22 cellular contexts compared by ENCODE assay signal in genomic region chr11:12577746-12578644, GRCh38.
DNase-seq lines count a peak whose midpoint lies in the region; ATAC-seq, FAIRE-seq and TF ChIP-seq lines count a peak whose summit lies in the region.
"Had no signal": no experiment of that assay in that cellular context is flagged by ENCODE, and none has a peak within 500 bp of the region (broad histone marks: within the 10 kb centered on the region; RNA-seq: fewer than 3 reads in every experiment).

No MANE protein-coding gene starts in this region.

- no peaks in the 10 kb centered on the region for H4K20me1 ChIP-seq in HepG2 (ENCODE audit: insufficient read depth, low read length)

- H3K4me1 ChIP-seq in HepG2 (ENCODE audit: insufficient read depth, low read length): no peaks in the 10 kb centered on the region
- no peaks in the 10 kb centered on the region for H3K4me1 ChIP-seq in right lobe of liver
- no peaks in the 10 kb centered on the region for H3K4me1 ChIP-seq in lower lobe of right lung
- H3K4me1 ChIP-seq: breast epithelium, prostate gland had no signal

- no peaks in the 10 kb centered on the region for H3K9me3 ChIP-seq in HepG2 (ENCODE audit: low read length)
- H3K9me3 ChIP-seq in right lobe of liver: no peaks in the 10 kb centered on the region
- H3K9me3 ChIP-seq in lower lobe of right lung: no peaks in the 10 kb centered on the region
- H3K9me3 ChIP-seq: breast epithelium, prostate gland had no signal

- no TSS peak for BruUV-seq in HepG2 (replicated peaks; lab: Mats Ljungman, UMichigan)

- TF ChIP-seq CTCF in HepG2 (CRISPR knock-in tag; IDR thresholded peaks at IDR 0.05) (no peak), right lobe of liver (IDR thresholded peaks at IDR 0.05) (no peak), choroid plexus epithelial cell (conservative IDR thresholded peaks at IDR 0.05; ENCODE audit: low read depth, low read length) (peak; percentile 26), lower lobe of right lung (IDR thresholded peaks at IDR 0.05) (no peak)

- no peak for DNase-seq in HepG2 (ENCODE audit: low spot score)
- no peak for DNase-seq in right lobe of liver
- DNase-seq in OCI-M1 (lab: John Stamatoyannopoulos, UW): peak; percentile 52
- DNase-seq in choroid plexus epithelial cell (ENCODE audit: low read depth): no peak
- DNase-seq in lower lobe of right lung: no peak
- DNase-seq in stimulated activated naive CD4-positive, alpha-beta T cell treated with Interleukin-2 at 50 U/mL for 16 hours (lab: John Stamatoyannopoulos, UW): no peak
- no peak for DNase-seq in activated naive CD4-positive, alpha-beta T cell treated with anti-CD3 and anti-CD28 coated beads, Interleukin-2, amount 50 U/mL, for 16 hours
- DNase-seq: activated CD4-positive, alpha-beta T cell treated with anti-CD3 and anti-CD28 coated beads, Interleukin-2, amount 10 ng/mL, durations not matched to agents 24 days and 14 days; activated naive CD4-positive, alpha-beta T cell treated with Interleukin-2 at 50 U/mL for 16 hours; CD8-positive, alpha-beta memory T cell; effector CD8-positive, alpha-beta T cell; GF-D8; naive B cell; NCI-H1694 treated with DMSO at 0.1 percent for 48 hours; NCI-H748 treated with DMSO at 0.1 percent for 48 hours; stimulated activated naive CD8-positive, alpha-beta T cell treated with anti-CD3 and anti-CD28 coated beads, Interleukin-15, Interleukin-2, amounts not matched to agents 100 U/mL and 50 U/mL, for 24 hours; T-helper 9 cell had no signal

- intact Hi-C loops in HepG2 (cut with micrococcal nuclease; ENCODE audit: unreplicated experiment) (no loop called here), right lobe of liver (cut with DNase I) (no loop called here), lower lobe of right lung (cut with DNase I) (no loop called here)

- TF ChIP-seq POLR2A in HepG2 (IDR thresholded peaks at IDR 0.05; ENCODE audit: insufficient read depth in 1 of 2, low read depth in 2 of 2, low read length in 2 of 2) (no peak), right lobe of liver (IDR thresholded peaks at IDR 0.05) (no peak)

- in situ Hi-C loops in HepG2 (cut with HindIII; ENCODE audit: extremely low pct_ligation_motif_present, low pct_unique_long_range_greater_than_20kb): loop anchor here (25.0 kb wide), 2 partner anchors 91 to 241 kb away; no protein-coding TSS in a partner anchor

- no peaks in the 10 kb centered on the region for H3K27me3 ChIP-seq in HepG2 (ENCODE audit: control insufficient read depth in 1 of 2, insufficient read depth in 2 of 2, low read length in 2 of 2)
- no peaks in the 10 kb centered on the region for H3K27me3 ChIP-seq in right lobe of liver
- H3K27me3 ChIP-seq in lower lobe of right lung (ENCODE audit: low read depth): no peaks in the 10 kb centered on the region
- H3K27me3 ChIP-seq: breast epithelium had no signal

- ATAC-seq in HepG2: 0 out of 3 replicates have a peak, but pooled peaks have one; percentile 46
- ATAC-seq in right lobe of liver: no peak
- no peak for ATAC-seq in lower lobe of right lung
- ATAC-seq in HG03342 (IDR thresholded peaks at IDR 0.05; ENCODE audit: unreplicated experiment): no peak
- ATAC-seq: Right ventricle myocardium inferior; stimulated activated naive CD8-positive, alpha-beta T cell treated with anti-CD3 and anti-CD28 coated beads, Interleukin-15, Interleukin-2, amounts not matched to agents 100 U/mL and 50 U/mL, for 24 hours had no signal

- H3K27ac ChIP-seq in HepG2 (ENCODE audit: extremely low read length, insufficient read depth, low read length) (no peak overlapping the region), right lobe of liver (no peak overlapping the region), lower lobe of right lung (no peak overlapping the region)
- H3K27ac ChIP-seq: breast epithelium, prostate gland had no signal

- FAIRE-seq in HepG2 (lab: Jason Lieb, UNC): no peak
- FAIRE-seq: GM18507 had no signal

- TF ChIP-seq RAD21 in HepG2 (CRISPR knock-in tag; IDR thresholded peaks at IDR 0.05): no peak

- H3K36me3 ChIP-seq in HepG2 (replicated peaks in 1 of 2; ENCODE audit: control insufficient read depth in 1 of 2, insufficient read depth in 2 of 2, low read length in 2 of 2) (no peaks in the 10 kb centered on the region), right lobe of liver (no peaks in the 10 kb centered on the region), lower lobe of right lung (no peaks in the 10 kb centered on the region)
- H3K36me3 ChIP-seq: breast epithelium, prostate gland had no signal

- 46% methylated on average over 6 of the region's 6 CpGs for WGBS in HepG2 (ENCODE audit: low lambda C conversion rate)
- 68% methylated on average over 5 of the region's 6 CpGs for WGBS in right lobe of liver (ENCODE audit: insufficient coverage, low coverage, low lambda C conversion rate, missing lambda C conversion rate)

- TF ChIP-seq EP300 in HepG2 (IDR thresholded peaks at IDR 0.05; ENCODE audit: low read depth in 2 of 2, low read length in 2 of 2): no peak
- TF ChIP-seq EP300 in HepG2 (CRISPR knock-in tag; IDR thresholded peaks at IDR 0.05; ENCODE audit: borderline replicate concordance): no peak

- H2AFZ ChIP-seq in HepG2 (ENCODE audit: low read length): no peak overlapping the region

- no peaks in the 10 kb centered on the region for H3K79me2 ChIP-seq in HepG2 (ENCODE audit: insufficient read depth, low read length)

- POLR2A ChIA-PET in HepG2 (lab: Yijun Ruan, JAX): no interaction called here

- no peak overlapping the region for H3K9ac ChIP-seq in HepG2 (ENCODE audit: insufficient read depth, low read depth, low read length)

- CTCF ChIA-PET in HepG2 (lab: Yijun Ruan, JAX; ENCODE audit: low intra/inter-chr PET ratio, low total read pairs): no interaction called here

- H3K4me3 ChIP-seq in HepG2 (replicated peaks in 1 of 3; ENCODE audit: insufficient read depth in 1 of 3, low read depth in 2 of 3, low read length in 3 of 3) (no peak overlapping the region), right lobe of liver (no peak overlapping the region), choroid plexus epithelial cell (ENCODE audit: low read depth, low read length) (no peak overlapping the region), lower lobe of right lung (no peak overlapping the region)
- H3K4me3 ChIP-seq: breast epithelium, prostate gland had no signal

- no peak overlapping the region for H3K4me2 ChIP-seq in HepG2 (ENCODE audit: low read depth, low read length)

TF ChIP-seq in HepG2, 621 proteins besides CTCF, POLR2A, EP300 and RAD21:
- no peak for TF ChIP-seq MXD3 (CRISPR knock-in tag; IDR thresholded peaks at IDR 0.05)
- TF ChIP-seq CHD4 (IDR thresholded peaks at IDR 0.05; ENCODE audit: borderline replicate concordance, low read length): no peak
- no peak for TF ChIP-seq ZNF639 (CRISPR knock-in tag; conservative IDR thresholded peaks at IDR 0.05)
- TF ChIP-seq SOX13 (IDR thresholded peaks at IDR 0.05): no peak
- TF ChIP-seq SOX13 (CRISPR knock-in tag; conservative IDR thresholded peaks at IDR 0.05 in 1 of 2, IDR thresholded peaks at IDR 0.05 in 1 of 2): no peak
- TF ChIP-seq LBX2 (CRISPR knock-in tag; IDR thresholded peaks at IDR 0.05; ENCODE audit: borderline replicate concordance): no peak
- TF ChIP-seq NR3C1 (CRISPR knock-in tag; IDR thresholded peaks at IDR 0.05): no peak
- no peak for TF ChIP-seq XBP1 (CRISPR knock-in tag; IDR thresholded peaks at IDR 0.05)
- TF ChIP-seq NFIB (CRISPR knock-in tag; IDR thresholded peaks at IDR 0.05; ENCODE audit: borderline replicate concordance): no peak
- TF ChIP-seq ZFP36 (IDR thresholded peaks at IDR 0.05; ENCODE audit: borderline replicate concordance, low read depth, low read length, partially characterized antibody): no peak
- no peak for TF ChIP-seq ZSCAN29 (CRISPR knock-in tag; conservative IDR thresholded peaks at IDR 0.05)
- no peak for TF ChIP-seq ELK4 (CRISPR knock-in tag; IDR thresholded peaks at IDR 0.05; ENCODE audit: borderline replicate concordance)
- TF ChIP-seq NCOA2 (CRISPR knock-in tag; IDR thresholded peaks at IDR 0.05): no peak
- no peak for TF ChIP-seq ZNF75D (CRISPR knock-in tag; IDR thresholded peaks at IDR 0.05; ENCODE audit: borderline replicate concordance)
